8 cellular contexts compared by ENCODE assay signal in the genomic region with DNA sequence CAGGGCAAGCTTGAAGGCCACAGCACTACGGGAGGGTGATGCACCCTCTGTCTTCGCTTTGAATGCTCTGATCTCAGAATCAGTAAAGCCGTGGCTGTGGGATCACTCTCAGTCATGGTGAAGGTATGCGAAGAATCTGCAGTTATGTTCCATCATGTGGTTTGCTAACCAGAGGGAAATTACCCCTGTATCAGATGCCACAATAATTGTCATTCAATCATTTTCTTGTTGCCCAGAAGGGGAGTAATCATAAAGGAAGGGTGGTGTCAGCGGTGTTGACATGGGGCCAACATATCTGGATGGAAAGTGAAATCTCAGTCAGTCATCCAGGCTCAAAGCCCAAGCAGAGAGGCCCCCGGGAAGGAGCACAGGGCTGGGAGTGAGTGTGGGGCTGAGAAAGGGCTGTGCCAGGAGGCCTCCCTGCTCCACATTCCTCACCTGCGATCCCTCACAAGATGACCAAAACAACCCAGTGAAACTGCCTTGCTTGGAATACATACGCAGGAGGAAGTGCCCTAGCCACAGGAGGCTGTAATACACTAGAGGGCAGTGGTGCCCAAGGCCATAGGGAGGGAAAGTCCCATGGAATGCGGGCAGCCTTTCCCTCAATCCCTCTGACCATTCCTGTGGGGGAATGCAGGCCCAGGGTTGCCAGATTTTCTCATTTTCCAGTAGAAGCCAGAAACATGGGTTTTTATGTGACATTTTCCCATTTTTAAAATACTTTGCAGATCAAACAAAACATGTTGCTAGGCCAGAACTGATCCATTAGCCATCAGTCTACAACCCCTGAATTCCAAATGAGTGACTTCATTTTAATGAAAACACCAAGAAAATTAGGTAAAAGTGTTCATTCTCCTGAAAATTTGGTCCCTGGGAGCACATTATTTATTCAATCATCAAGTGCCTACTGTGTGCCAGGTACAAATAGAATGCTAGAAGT.
DNase-seq lines count a peak whose midpoint lies in the region; ATAC-seq, FAIRE-seq and TF ChIP-seq lines count a peak whose summit lies in the region.

No MANE protein-coding gene starts in this region.

- TF ChIP-seq POLR2A in HepG2 (IDR thresholded peaks at IDR 0.05; ENCODE audit: insufficient read depth in 1 of 2, low read depth in 2 of 2, low read length in 2 of 2) = no peak

- H3K36me3 ChIP-seq in KOPT-K1 (ENCODE audit: insufficient read depth, low read length) = no peaks in the 10 kb centered on the region
- no peaks in the 10 kb centered on the region for H3K36me3 ChIP-seq in HepG2 (replicated peaks in 1 of 2; ENCODE audit: control insufficient read depth in 1 of 2, insufficient read depth in 2 of 2, low read length in 2 of 2)

- peaks cover 13% of the 10 kb centered on the region for H3K4me1 ChIP-seq in HepG2 (ENCODE audit: insufficient read depth, low read length)

- TF ChIP-seq RAD21 in HepG2 (CRISPR knock-in tag; IDR thresholded peaks at IDR 0.05) = no peak; the same call in 1 of the 2 replicates

- no peak overlapping the region for H3K4me3 ChIP-seq in cardiac fibroblast (replicated peaks in 1 of 2; ENCODE audit: low read depth in 2 of 2, low read length in 2 of 2)
- H3K4me3 ChIP-seq in HepG2 (replicated peaks in 1 of 3; ENCODE audit: insufficient read depth in 1 of 3, low read depth in 2 of 3, low read length in 3 of 3) = no peak overlapping the region

- no TSS peak for BruUV-seq in HepG2 (replicated peaks; lab: Mats Ljungman, UMichigan)

- no peaks in the 10 kb centered on the region for H4K20me1 ChIP-seq in HepG2 (ENCODE audit: insufficient read depth, low read length)

- TF ChIP-seq EP300 in HepG2 (IDR thresholded peaks at IDR 0.05; ENCODE audit: low read depth in 2 of 2, low read length in 2 of 2) (no peak), HepG2 (CRISPR knock-in tag; IDR thresholded peaks at IDR 0.05; ENCODE audit: borderline replicate concordance) (no peak)

- H3K4me2 ChIP-seq in HepG2 (ENCODE audit: low read depth, low read length) = peak overlapping the region; percentile 60

- H3K9me3 ChIP-seq in KOPT-K1 (ENCODE audit: insufficient read depth, low read length, poor library complexity, severe bottlenecking) (no peaks in the 10 kb centered on the region), HepG2 (ENCODE audit: low read length) (no peaks in the 10 kb centered on the region)

- no peak overlapping the region for H3K9ac ChIP-seq in HepG2 (ENCODE audit: insufficient read depth, low read depth, low read length)

- in situ Hi-C loops in HepG2 (cut with HindIII; ENCODE audit: extremely low pct_ligation_motif_present, low pct_unique_long_range_greater_than_20kb) = loop anchor here (10.0 kb wide), 1 partner anchor 49 kb away; no protein-coding TSS in a partner anchor

- H3K79me2 ChIP-seq in HepG2 (ENCODE audit: insufficient read depth, low read length) = no peaks in the 10 kb centered on the region

- TF ChIP-seq CTCF in cardiac fibroblast (IDR thresholded peaks at IDR 0.05; ENCODE audit: low read depth, low read length) (peak; percentile 66), HepG2 (CRISPR knock-in tag; IDR thresholded peaks at IDR 0.05) (peak; percentile 87)

- WGBS in HepG2 (ENCODE audit: low lambda C conversion rate) = 15% methylated on average over 9 of the region's 9 CpGs

- POLR2A ChIA-PET in HepG2 (lab: Yijun Ruan, JAX) = no interaction called here

- H2AFZ ChIP-seq in HepG2 (ENCODE audit: low read length) = no peak overlapping the region

- CTCF ChIA-PET in HepG2 (lab: Yijun Ruan, JAX; ENCODE audit: low intra/inter-chr PET ratio, low total read pairs) = interaction anchor here (2.3 kb wide), 1 partner anchor 50 kb away, joined by 8 read pairs; no protein-coding TSS in a partner anchor

- DNase-seq in SHP77 (lab: John Stamatoyannopoulos, UW) (peak; percentile 12 to 29), SHP77 treated with DMSO at 0.1 percent for 48 hours (lab: John Stamatoyannopoulos, UW) (no peak), cardiac fibroblast (ENCODE audit: low read depth in 2 of 2) (peak; percentile 87 to 94), HepG2 (ENCODE audit: low spot score) (peak; percentile 60), NCI-H2081 treated with DMSO at 0.1 percent for 48 hours (lab: John Stamatoyannopoulos, UW) (no peak)

- no peaks in the 10 kb centered on the region for H3K27me3 ChIP-seq in HepG2 (ENCODE audit: control insufficient read depth in 1 of 2, insufficient read depth in 2 of 2, low read length in 2 of 2)

- intact Hi-C loops in HepG2 (cut with micrococcal nuclease; ENCODE audit: unreplicated experiment) = loop anchor here (2.0 kb wide), 1 partner anchor 51 kb away; no protein-coding TSS in a partner anchor

- H3K27ac ChIP-seq in KOPT-K1 (ENCODE audit: low read depth, low read length, poor library complexity, severe bottlenecking) (peak overlapping the region; percentile 94), HepG2 (ENCODE audit: extremely low read length, insufficient read depth, low read length) (no peak overlapping the region)

- FAIRE-seq in HepG2 (lab: Jason Lieb, UNC) = peak; percentile 56

- ATAC-seq in HepG2 = peak; percentile 98
- ATAC-seq in HG03135 (IDR thresholded peaks at IDR 0.05; ENCODE audit: unreplicated experiment) = no peak
- no peak for ATAC-seq in HG02571 (IDR thresholded peaks at IDR 0.05; ENCODE audit: unreplicated experiment)

TF ChIP-seq in HepG2, 621 proteins besides CTCF, POLR2A, EP300 and RAD21 (continues in another document):
- TF ChIP-seq, protein P1, sequence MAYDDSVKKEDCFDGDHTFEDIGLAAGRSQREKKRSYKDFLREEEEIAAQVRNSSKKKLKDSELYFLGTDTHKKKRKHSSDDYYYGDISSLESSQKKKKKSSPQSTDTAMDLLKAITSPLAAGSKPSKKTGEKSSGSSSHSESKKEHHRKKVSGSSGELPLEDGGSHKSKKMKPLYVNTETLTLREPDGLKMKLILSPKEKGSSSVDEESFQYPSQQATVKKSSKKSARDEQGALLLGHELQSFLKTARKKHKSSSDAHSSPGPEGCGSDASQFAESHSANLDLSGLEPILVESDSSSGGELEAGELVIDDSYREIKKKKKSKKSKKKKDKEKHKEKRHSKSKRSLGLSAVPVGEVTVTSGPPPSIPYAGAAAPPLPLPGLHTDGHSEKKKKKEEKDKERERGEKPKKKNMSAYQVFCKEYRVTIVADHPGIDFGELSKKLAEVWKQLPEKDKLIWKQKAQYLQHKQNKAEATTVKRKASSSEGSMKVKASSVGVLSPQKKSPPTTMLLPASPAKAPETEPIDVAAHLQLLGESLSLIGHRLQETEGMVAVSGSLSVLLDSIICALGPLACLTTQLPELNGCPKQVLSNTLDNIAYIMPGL (CRISPR knock-in tag; IDR thresholded peaks at IDR 0.05; ENCODE audit: borderline replicate concordance in 1 of 2, low read depth in 1 of 2) = 0 out of 4 replicates have a peak, but pooled peaks of 1 of the 2 experiments have one; percentile 22
- no peak for TF ChIP-seq ZNF678 (CRISPR knock-in tag; IDR thresholded peaks at IDR 0.05)
- no peak for TF ChIP-seq ZNF766 (CRISPR knock-in tag; IDR thresholded peaks at IDR 0.05; ENCODE audit: borderline replicate concordance)
- no peak for TF ChIP-seq ZNF329 (CRISPR knock-in tag; IDR thresholded peaks at IDR 0.05; ENCODE audit: low read depth)
- peak; percentile 80 for TF ChIP-seq TEAD3 (CRISPR knock-in tag; optimal IDR thresholded peaks at IDR 0.05; ENCODE audit: borderline replicate concordance)
- TF ChIP-seq ZSCAN30 (CRISPR knock-in tag; IDR thresholded peaks at IDR 0.05) = no peak
- no peak for TF ChIP-seq ZMYM3 (CRISPR knock-in tag; IDR thresholded peaks at IDR 0.05)
- TF ChIP-seq RNF2 (conservative IDR thresholded peaks at IDR 0.05; ENCODE audit: low read depth) = no peak
- no peak for TF ChIP-seq ZNF747 (CRISPR knock-in tag; IDR thresholded peaks at IDR 0.05; ENCODE audit: borderline replicate concordance)
- peak; percentile 44; the same call in 1 of the 2 replicates for TF ChIP-seq ELF1 (CRISPR knock-in tag; IDR thresholded peaks at IDR 0.05)
- TF ChIP-seq, protein P2, sequence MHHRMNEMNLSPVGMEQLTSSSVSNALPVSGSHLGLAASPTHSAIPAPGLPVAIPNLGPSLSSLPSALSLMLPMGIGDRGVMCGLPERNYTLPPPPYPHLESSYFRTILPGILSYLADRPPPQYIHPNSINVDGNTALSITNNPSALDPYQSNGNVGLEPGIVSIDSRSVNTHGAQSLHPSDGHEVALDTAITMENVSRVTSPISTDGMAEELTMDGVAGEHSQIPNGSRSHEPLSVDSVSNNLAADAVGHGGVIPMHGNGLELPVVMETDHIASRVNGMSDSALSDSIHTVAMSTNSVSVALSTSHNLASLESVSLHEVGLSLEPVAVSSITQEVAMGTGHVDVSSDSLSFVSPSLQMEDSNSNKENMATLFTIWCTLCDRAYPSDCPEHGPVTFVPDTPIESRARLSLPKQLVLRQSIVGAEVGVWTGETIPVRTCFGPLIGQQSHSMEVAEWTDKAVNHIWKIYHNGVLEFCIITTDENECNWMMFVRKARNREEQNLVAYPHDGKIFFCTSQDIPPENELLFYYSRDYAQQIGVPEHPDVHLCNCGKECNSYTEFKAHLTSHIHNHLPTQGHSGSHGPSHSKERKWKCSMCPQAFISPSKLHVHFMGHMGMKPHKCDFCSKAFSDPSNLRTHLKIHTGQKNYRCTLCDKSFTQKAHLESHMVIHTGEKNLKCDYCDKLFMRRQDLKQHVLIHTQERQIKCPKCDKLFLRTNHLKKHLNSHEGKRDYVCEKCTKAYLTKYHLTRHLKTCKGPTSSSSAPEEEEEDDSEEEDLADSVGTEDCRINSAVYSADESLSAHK (CRISPR knock-in tag; IDR thresholded peaks at IDR 0.05; ENCODE audit: borderline replicate concordance) = no peak
- TF ChIP-seq NR1H2 (CRISPR knock-in tag; IDR thresholded peaks at IDR 0.05; ENCODE audit: borderline replicate concordance, low read depth) = no peak
- TF ChIP-seq TSC22D2 (CRISPR knock-in tag; IDR thresholded peaks at IDR 0.05; ENCODE audit: borderline replicate concordance) = no peak
- no peak for TF ChIP-seq SMARCE1 (IDR thresholded peaks at IDR 0.05; ENCODE audit: borderline replicate concordance)
- no peak for TF ChIP-seq ZNF83 (CRISPR knock-in tag; IDR thresholded peaks at IDR 0.05; ENCODE audit: borderline replicate concordance)
- TF ChIP-seq ARHGAP35 (CRISPR knock-in tag; IDR thresholded peaks at IDR 0.05; ENCODE audit: borderline replicate concordance) = no peak
- TF ChIP-seq SMC3 (IDR thresholded peaks at IDR 0.05; ENCODE audit: low read length) = peak; percentile 54; the same call in 1 of the 2 replicates
- no peak for TF ChIP-seq IRX3 (CRISPR knock-in tag; IDR thresholded peaks at IDR 0.05; ENCODE audit: borderline replicate concordance, low read depth)
- TF ChIP-seq ONECUT2 (CRISPR knock-in tag; IDR thresholded peaks at IDR 0.05) = no peak
- peak; percentile 45 for TF ChIP-seq FOSL2 (CRISPR knock-in tag; IDR thresholded peaks at IDR 0.05)
- TF ChIP-seq CAMTA2 (CRISPR knock-in tag; IDR thresholded peaks at IDR 0.05; ENCODE audit: borderline replicate concordance) = no peak
- TF ChIP-seq ZNF75D (CRISPR knock-in tag; IDR thresholded peaks at IDR 0.05; ENCODE audit: borderline replicate concordance) = no peak
- peak; percentile 31; the same call in 1 of the 2 replicates for TF ChIP-seq GABPB1 (CRISPR knock-in tag; IDR thresholded peaks at IDR 0.05)
- no peak for TF ChIP-seq FOXO1 (CRISPR knock-in tag; IDR thresholded peaks at IDR 0.05)

Comparison
In these comparisons a context has a peak if more than half of its experiments do, and no peak if none do; other contexts are left out.
1. DNase-seq: peak in SHP77 (2 of 2), cardiac fibroblast (2 of 2) and HepG2 (single experiment); none in SHP77 treated with DMSO at 0.1 percent for 48 hours (single experiment) and NCI-H2081 treated with DMSO at 0.1 percent for 48 hours (single experiment).